23 cellular contexts compared by ENCODE assay signal in genomic region chr15:92749172-92749571, GRCh38.
"Had no signal": no experiment of that assay in that cellular context is flagged by ENCODE, and none has a peak within 500 bp of the region (broad histone marks: within the 10 kb centered on the region; RNA-seq: fewer than 3 reads in every experiment).

No MANE protein-coding gene starts in this region.

- H3K4me1 Mint-ChIP-seq: endodermal cell; immature natural killer cell; natural killer cell; neural progenitor cell; stimulated activated effector memory CD8-positive, alpha-beta T cell treated with anti-CD3 and anti-CD28 coated beads, Interleukin-12 subunit alpha, Interleukin-12 subunit beta, amount 100 ng/mL, for 72 hours had no signal

- H3K4me1 ChIP-seq: foreskin keratinocyte, neural progenitor cell, suprapubic skin, upper lobe of left lung, uterus had no signal

- H3K9me3 ChIP-seq: mucosa of descending colon, ovary, suprapubic skin, thyroid gland, upper lobe of left lung, uterus had no signal

- H3K4me2 ChIP-seq: neural progenitor cell had no signal

- H3K27me3 ChIP-seq: foreskin keratinocyte, neural progenitor cell, ovary, suprapubic skin, thyroid gland, upper lobe of left lung, uterus had no signal

- H3K27ac Mint-ChIP-seq: endodermal cell; immature natural killer cell; natural killer cell; neural progenitor cell; stimulated activated effector memory CD8-positive, alpha-beta T cell treated with anti-CD3 and anti-CD28 coated beads, Interleukin-12 subunit alpha, Interleukin-12 subunit beta, amount 100 ng/mL, for 72 hours had no signal

- ATAC-seq: foreskin keratinocyte; left cardiac atrium; left ventricle myocardium superior; mucosa of descending colon; natural killer cell; right cardiac atrium; stimulated activated effector memory CD8-positive, alpha-beta T cell treated with anti-CD3 and anti-CD28 coated beads, Interleukin-12 subunit alpha, Interleukin-12 subunit beta, amount 100 ng/mL, for 72 hours; stimulated activated naive CD8-positive, alpha-beta T cell treated with anti-CD3 and anti-CD28 coated beads, Interleukin-15, Interleukin-2, amounts not matched to agents 100 U/mL and 50 U/mL, for 24 hours had no signal

- H3K36me3 ChIP-seq: neural progenitor cell, ovary, suprapubic skin, thyroid gland, upper lobe of left lung, uterus had no signal

- H3K4me3 Mint-ChIP-seq: endodermal cell; immature natural killer cell; natural killer cell; neural progenitor cell; stimulated activated effector memory CD8-positive, alpha-beta T cell treated with anti-CD3 and anti-CD28 coated beads, Interleukin-12 subunit alpha, Interleukin-12 subunit beta, amount 100 ng/mL, for 72 hours had no signal

- DNase-seq: effector CD4-positive, alpha-beta T cell; endodermal cell; erythroblast; foreskin keratinocyte; immature natural killer cell; kidney; left cardiac atrium; left ventricle myocardium superior; mucosa of descending colon; natural killer cell; nucleus accumbens; ovary; right cardiac atrium; stimulated activated CD4-positive, alpha-beta T cell treated with anti-CD3 and anti-CD28 coated beads, Interleukin-4, amount 100 ng/mL, for 1 hour; stimulated activated CD8-positive, alpha-beta memory T cell treated with anti-CD3 and anti-CD28 coated beads, Interleukin-4, amount 100 ng/mL, for 48 hours; stimulated activated naive CD8-positive, alpha-beta T cell treated with anti-CD3 and anti-CD28 coated beads, Interleukin-15, Interleukin-2, amounts not matched to agents 100 U/mL and 50 U/mL, for 24 hours; thyroid gland; upper lobe of left lung; uterus had no signal

- H3K9me3 Mint-ChIP-seq: endodermal cell; immature natural killer cell; natural killer cell; neural progenitor cell; stimulated activated effector memory CD8-positive, alpha-beta T cell treated with anti-CD3 and anti-CD28 coated beads, Interleukin-12 subunit alpha, Interleukin-12 subunit beta, amount 100 ng/mL, for 72 hours had no signal

- H3K27ac ChIP-seq: coronary artery, foreskin keratinocyte, neural progenitor cell, ovary, suprapubic skin, thyroid gland, upper lobe of left lung, uterus had no signal

- H3K9ac ChIP-seq: neural progenitor cell had no signal

- H3K4me3 ChIP-seq: coronary artery, mucosa of descending colon, neural progenitor cell, ovary, suprapubic skin, thyroid gland, upper lobe of left lung, uterus had no signal

- H3K36me3 Mint-ChIP-seq: immature natural killer cell; natural killer cell; neural progenitor cell; stimulated activated effector memory CD8-positive, alpha-beta T cell treated with anti-CD3 and anti-CD28 coated beads, Interleukin-12 subunit alpha, Interleukin-12 subunit beta, amount 100 ng/mL, for 72 hours had no signal
